1 cellular context compared by ENCODE assay signal in genomic region chr13:109758937-109759480, GRCh38.
TF ChIP-seq lines count a peak whose summit lies in the region.

No MANE protein-coding gene starts in this region.

TF ChIP-seq in WTC11, 78 proteins besides CTCF, POLR2A, EP300 and RAD21 (continued from another document):
- TF ChIP-seq AFF4 (CRISPR knock-in tag; IDR thresholded peaks at IDR 0.05; ENCODE audit: borderline replicate concordance): no peak
- no peak for TF ChIP-seq SP1 (CRISPR knock-in tag; conservative IDR thresholded peaks at IDR 0.05)
- no peak for TF ChIP-seq E2F1 (CRISPR knock-in tag; IDR thresholded peaks at IDR 0.05)
- no peak for TF ChIP-seq NFYB (CRISPR knock-in tag; conservative IDR thresholded peaks at IDR 0.05; ENCODE audit: low read depth)
- TF ChIP-seq NFATC4 (CRISPR knock-in tag; IDR thresholded peaks at IDR 0.05): no peak
- TF ChIP-seq ZNF317 (CRISPR knock-in tag; IDR thresholded peaks at IDR 0.05; ENCODE audit: borderline replicate concordance, low read depth): no peak
